ENCODE assay signal across 25 cellular contexts in the genomic region with DNA sequence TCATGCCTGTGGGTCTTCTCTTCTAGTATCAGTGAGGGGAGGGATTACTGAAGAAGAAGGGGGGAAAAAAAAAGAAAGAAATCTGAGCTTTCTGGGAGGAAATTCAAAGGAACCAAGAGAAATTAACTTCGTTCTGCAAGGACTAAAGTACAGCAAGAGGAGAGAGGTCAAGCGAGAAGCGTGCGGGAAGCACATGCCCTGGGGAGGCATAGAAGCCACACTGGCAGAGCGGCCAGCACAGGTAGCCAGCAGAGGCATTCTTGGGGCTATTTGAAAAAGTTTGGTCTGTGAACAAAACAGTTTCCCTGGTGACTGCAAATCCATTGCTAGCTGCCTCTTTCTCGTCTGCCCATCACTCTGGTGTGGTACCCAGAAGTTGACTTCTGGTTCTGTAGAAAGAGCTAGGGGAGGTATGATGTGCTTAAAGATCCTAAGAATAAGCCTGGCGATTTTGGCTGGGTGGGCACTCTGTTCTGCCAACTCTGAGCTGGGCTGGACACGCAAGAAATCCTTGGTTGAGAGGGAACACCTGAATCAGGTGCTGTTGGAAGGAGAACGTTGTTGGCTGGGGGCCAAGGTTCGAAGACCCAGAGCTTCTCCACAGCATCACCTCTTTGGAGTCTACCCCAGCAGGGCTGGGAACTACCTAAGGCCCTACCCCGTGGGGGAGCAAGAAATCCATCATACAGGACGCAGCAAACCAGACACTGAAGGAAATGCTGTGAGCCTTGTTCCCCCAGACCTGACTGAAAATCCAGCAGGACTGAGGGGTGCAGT.
"Had no signal": no experiment of that assay in that cellular context is flagged by ENCODE, and none has a peak within 500 bp of the region (broad histone marks: within the 10 kb centered on the region; RNA-seq: fewer than 3 reads in every experiment).

No MANE protein-coding gene starts in this region.

- H3K36me3 ChIP-seq: left ventricle myocardium inferior, neutrophil, right atrium auricular region, right lobe of liver, stomach, thyroid gland, transverse colon, upper lobe of right lung, uterus had no signal

- H3K4me3 ChIP-seq: left ventricle myocardium inferior, lung, mucosa of descending colon, right atrium auricular region, smooth muscle cell, stomach, thyroid gland, transverse colon, upper lobe of right lung, uterus had no signal

- H2AFZ ChIP-seq: parathyroid adenoma had no signal

- H3K4me1 ChIP-seq: left ventricle myocardium inferior, parathyroid adenoma, thyroid gland, upper lobe of right lung had no signal

- H3K27ac ChIP-seq: left ventricle myocardium inferior, neutrophil, parathyroid adenoma, right atrium auricular region, stomach, testis, thyroid gland, transverse colon, upper lobe of right lung, uterus had no signal

- H3K9ac ChIP-seq: parathyroid adenoma had no signal

- ATAC-seq: left colon; mucosa of descending colon; naive thymus-derived CD4-positive, alpha-beta T cell; natural killer cell treated with Interleukin-12 subunit alpha and Interleukin-12 subunit beta and Interleukin-15 and Interleukin-18, amount 100 ng/mL, for 72 hours; right lobe of liver; stimulated activated naive B cell treated with anti-CD40 and anti-IgM and Interleukin-4, amounts not matched to agents 10 μg/mL and 1 μg/mL and 100 μg/mL, for 72 hours; stimulated activated naive CD8-positive, alpha-beta T cell treated with anti-CD3 and anti-CD28 coated beads, Interleukin-15, Interleukin-2, amounts not matched to agents 100 U/mL and 50 U/mL, for 24 hours; upper lobe of right lung had no signal

- H3K79me2 ChIP-seq: parathyroid adenoma had no signal

- H3K4me2 ChIP-seq: smooth muscle cell had no signal

- FAIRE-seq: keratinocyte had no signal

- H3K9me3 ChIP-seq: left ventricle myocardium inferior, mucosa of descending colon, neutrophil, right atrium auricular region, right lobe of liver, stomach, testis, thyroid gland, transverse colon, upper lobe of right lung, uterus had no signal

- DNase-seq: hippocampal formation; left colon; left ventricle myocardium inferior; midbrain; mucosa of descending colon; naive thymus-derived CD4-positive, alpha-beta T cell; occipital lobe; right lobe of liver; stimulated activated CD4-positive, alpha-beta T cell treated with anti-CD3 and anti-CD28 coated beads, Interleukin-1b, Interleukin-23, amount 100 ng/mL, for 48 hours; stimulated activated CD4-positive, alpha-beta T cell treated with anti-CD3 and anti-CD28 coated beads, Interleukin-2, amount 100 ng/mL, for 48 hours; stimulated activated naive B cell treated with anti-CD40 and anti-IgM and Interleukin-4, amounts not matched to agents 10 μg/mL and 1 μg/mL and 100 μg/mL, for 72 hours; stimulated activated naive CD8-positive, alpha-beta T cell treated with anti-CD3 and anti-CD28 coated beads, Interleukin-15, Interleukin-2, amounts not matched to agents 100 U/mL and 50 U/mL, for 24 hours; stomach; testis; thyroid gland; transverse colon; upper lobe of right lung; uterus had no signal

- H3K27me3 ChIP-seq: right atrium auricular region, right lobe of liver, testis, thyroid gland, transverse colon, uterus had no signal
